27 cellular contexts compared by ENCODE assay signal in the genomic region with DNA sequence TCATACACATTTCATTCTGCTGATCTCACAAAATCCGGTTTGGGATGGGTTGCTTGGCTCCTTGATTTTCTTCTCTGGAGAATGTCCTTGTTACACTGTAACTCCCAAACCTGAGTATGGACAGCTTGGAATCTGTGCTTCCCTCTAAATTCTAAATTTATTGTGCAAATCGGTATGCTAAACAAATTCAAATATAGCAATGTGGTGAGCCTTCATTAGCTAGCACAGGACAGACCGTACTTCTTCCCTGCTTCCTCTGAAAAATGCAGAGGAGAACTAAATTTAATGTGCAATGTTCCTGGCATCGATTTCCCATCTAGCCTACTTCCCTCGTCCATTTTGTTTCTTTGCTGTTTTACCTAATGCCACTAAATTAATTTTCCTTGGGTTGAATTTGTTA.
"Had no signal": no experiment of that assay in that cellular context is flagged by ENCODE, and none has a peak within 500 bp of the region (broad histone marks: within the 10 kb centered on the region; RNA-seq: fewer than 3 reads in every experiment).

No MANE protein-coding gene starts in this region.

- FAIRE-seq: islet of Langerhans had no signal

- H3K79me2 ChIP-seq: hepatocyte had no signal

- H3K4me1 ChIP-seq: gastrocnemius medialis, heart left ventricle, left lung, psoas muscle, sigmoid colon, spleen, transverse colon, upper lobe of right lung, uterus had no signal

- H3K4me3 ChIP-seq: coronary artery, gastrocnemius medialis, heart left ventricle, hepatocyte, left lung, ovary, psoas muscle, sigmoid colon, spleen, transverse colon, upper lobe of right lung, uterus had no signal

- H3K4me1 Mint-ChIP-seq: naive thymus-derived CD4-positive, alpha-beta T cell; nephron progenitor cell; stimulated activated memory B cell treated with anti-CD40 and anti-IgM and Interleukin-4, amounts not matched to agents 10 μg/mL and 1 μg/mL and 100 μg/mL, for 72 hours had no signal

- H3K36me3 ChIP-seq: gastrocnemius medialis, heart left ventricle, left lung, ovary, sigmoid colon, spleen, transverse colon, upper lobe of right lung, uterus had no signal

- H3K9me3 ChIP-seq: gastrocnemius medialis, heart left ventricle, left lung, ovary, psoas muscle, sigmoid colon, spleen, transverse colon, upper lobe of right lung, uterus had no signal

- H3K36me3 Mint-ChIP-seq: mesothelial cell of epicardium; naive thymus-derived CD4-positive, alpha-beta T cell; stimulated activated memory B cell treated with anti-CD40 and anti-IgM and Interleukin-4, amounts not matched to agents 10 μg/mL and 1 μg/mL and 100 μg/mL, for 72 hours had no signal

- H3K27ac ChIP-seq: coronary artery, gastrocnemius medialis, heart left ventricle, hepatocyte, left lung, ovary, psoas muscle, spleen, transverse colon, upper lobe of right lung, uterus had no signal

- H3K4me3 Mint-ChIP-seq: mesothelial cell of epicardium; naive thymus-derived CD4-positive, alpha-beta T cell; nephron progenitor cell; stimulated activated memory B cell treated with anti-CD40 and anti-IgM and Interleukin-4, amounts not matched to agents 10 μg/mL and 1 μg/mL and 100 μg/mL, for 72 hours had no signal

- H3K9me3 Mint-ChIP-seq: mesothelial cell of epicardium, nephron progenitor cell had no signal

- H3K27me3 Mint-ChIP-seq: naive thymus-derived CD4-positive, alpha-beta T cell; stimulated activated memory B cell treated with anti-CD40 and anti-IgM and Interleukin-4, amounts not matched to agents 10 μg/mL and 1 μg/mL and 100 μg/mL, for 72 hours had no signal

- H3K4me2 ChIP-seq: hepatocyte had no signal

- H2AFZ ChIP-seq: hepatocyte had no signal

- ATAC-seq: gastrocnemius medialis; heart left ventricle; left cardiac atrium; left lung; naive thymus-derived CD4-positive, alpha-beta T cell; psoas muscle; right cardiac atrium; stimulated activated memory B cell treated with anti-CD40 and anti-IgM and Interleukin-4, amounts not matched to agents 10 μg/mL and 1 μg/mL and 100 μg/mL, for 72 hours; stimulated activated naive CD8-positive, alpha-beta T cell treated with anti-CD3 and anti-CD28 coated beads, Interleukin-15, Interleukin-2, amounts not matched to agents 100 U/mL and 50 U/mL, for 24 hours; upper lobe of right lung had no signal

- H3K27me3 ChIP-seq: gastrocnemius medialis, heart left ventricle, hepatocyte, left lung, ovary, sigmoid colon, spleen, transverse colon, upper lobe of right lung, uterus had no signal

- H3K27ac Mint-ChIP-seq: mesothelial cell of epicardium; naive thymus-derived CD4-positive, alpha-beta T cell; nephron progenitor cell; stimulated activated memory B cell treated with anti-CD40 and anti-IgM and Interleukin-4, amounts not matched to agents 10 μg/mL and 1 μg/mL and 100 μg/mL, for 72 hours had no signal

- DNase-seq: dermis blood vessel endothelial cell; foreskin fibroblast; gastrocnemius medialis; heart left ventricle; left cardiac atrium; left lung; mesenchymal stem cell; naive thymus-derived CD4-positive, alpha-beta T cell; nephron progenitor cell; nucleus accumbens; ovary; posterior cingulate gyrus; psoas muscle; right cardiac atrium; sigmoid colon; spleen; stimulated activated CD4-positive, alpha-beta T cell treated with anti-CD3 and anti-CD28 coated beads, Interleukin-4, amount 100 ng/mL, for 4 hours; stimulated activated naive CD8-positive, alpha-beta T cell treated with anti-CD3 and anti-CD28 coated beads, Interleukin-15, Interleukin-2, amounts not matched to agents 100 U/mL and 50 U/mL, for 24 hours; substantia nigra; transverse colon; upper lobe of right lung; uterus had no signal
